In genomic region chr3:15744176-15744575, GRCh38 we compare ENCODE assay signal across 14 cellular contexts. TPM values are rescaled to one million over a fixed set of nuclear protein-coding genes. Genes with fewer than 3 reads are reported as not detected.
DNase-seq lines count a peak whose midpoint lies in the region; ATAC-seq and TF ChIP-seq lines count a peak whose summit lies in the region.
"Had no signal": no experiment of that assay in that cellular context is flagged by ENCODE, and none has a peak within 500 bp of the region (broad histone marks: within the 10 kb centered on the region; RNA-seq: fewer than 3 reads in every experiment).

No MANE protein-coding gene starts in this region.

- H3K4me3 ChIP-seq in GM23338 (no peak overlapping the region), hepatocyte (no peak overlapping the region), WERI-Rb-1 (ENCODE audit: low read depth, low read length) (no peak overlapping the region)

- H4K20me1 ChIP-seq in GM23338 (replicated peaks; ENCODE audit: insufficient read depth) (no peaks in the 10 kb centered on the region), hepatocyte (ENCODE audit: insufficient read depth, poor library complexity, severe bottlenecking) (no peaks in the 10 kb centered on the region)

- peak overlapping the region; percentile 36; the same call in 1 of the 2 replicates for H3K27ac ChIP-seq in GM23338 (ENCODE audit: low read depth)
- peak overlapping the region; percentile 60 for H3K27ac ChIP-seq in hepatocyte
- no peak overlapping the region for H3K27ac ChIP-seq in WERI-Rb-1
- H3K27ac ChIP-seq: C4-2B had no signal

- TF ChIP-seq CTCF in GM23338 (conservative IDR thresholded peaks at IDR 0.05; ENCODE audit: low read depth in 2 of 2): no peak
- TF ChIP-seq CTCF in hepatocyte (IDR thresholded peaks at IDR 0.05; ENCODE audit: poor library complexity): no peak
- TF ChIP-seq CTCF in WERI-Rb-1 (IDR thresholded peaks at IDR 0.05; ENCODE audit: low read depth, low read length): no peak

- H3K9me3 Mint-ChIP-seq in GM23338: peaks cover 48% of the 10 kb centered on the region

- H3K4me2 ChIP-seq in GM23338 (no peak overlapping the region), hepatocyte (no peak overlapping the region)

- 100% methylated on average over 6 of the region's 6 CpGs for WGBS in hepatocyte (ENCODE audit: low lambda C conversion rate, missing lambda C conversion rate)

- peaks cover 7% of the 10 kb centered on the region for H3K9me2 ChIP-seq in GM23338 (ENCODE audit: insufficient read depth)
- H3K9me2 ChIP-seq in hepatocyte (replicated peaks; ENCODE audit: insufficient read depth): no peaks in the 10 kb centered on the region

- H2AFZ ChIP-seq in GM23338 (no peak overlapping the region), hepatocyte (no peak overlapping the region)

- peaks cover 8% of the 10 kb centered on the region for H3K27me3 Mint-ChIP-seq in GM23338 (ENCODE audit: insufficient read depth, low read depth, poor library complexity)
- H3K27me3 Mint-ChIP-seq: CD4-positive, alpha-beta T cell had no signal

- peaks cover 10% of the 10 kb centered on the region for H3K9me3 ChIP-seq in hepatocyte (ENCODE audit: low read depth)
- peaks cover 3% of the 10 kb centered on the region for H3K9me3 ChIP-seq in WERI-Rb-1 (ENCODE audit: severe bottlenecking)

- DNase-seq in GM23338 (ENCODE audit: low spot score) (no peak), RPMI8226 (peak; percentile 16), hepatocyte (ENCODE audit: low spot score) (no peak), left lobe of liver (ENCODE audit: low spot score) (no peak), WERI-Rb-1 (no peak)
- no peak for DNase-seq in stimulated activated naive CD4-positive, alpha-beta T cell treated with Interleukin-2 at 50 U/mL for 16 hours (lab: John Stamatoyannopoulos, UW)
- DNase-seq: AML-193; Caco-2; CD4-positive, alpha-beta T cell; GOT3; H7; IMR-90 had no signal

- no peak overlapping the region for H3K27ac Mint-ChIP-seq in GM23338

- no peaks in the 10 kb centered on the region for H3F3A ChIP-seq in GM23338 (replicated peaks; ENCODE audit: low read depth)

- H3K4me3 Mint-ChIP-seq in GM23338: no peak overlapping the region
- H3K4me3 Mint-ChIP-seq: CD4-positive, alpha-beta T cell had no signal

- H3K79me2 ChIP-seq in GM23338 (replicated peaks; ENCODE audit: insufficient read depth) (peaks cover 27% of the 10 kb centered on the region), hepatocyte (peaks cover 2% of the 10 kb centered on the region)

- H3K36me3 ChIP-seq in GM23338 (ENCODE audit: insufficient read depth): peaks cover 8% of the 10 kb centered on the region; the same call in 1 of the 2 replicates
- H3K36me3 ChIP-seq in hepatocyte (replicated peaks; ENCODE audit: insufficient read depth, low read depth): no peaks in the 10 kb centered on the region
- H3K36me3 ChIP-seq in WERI-Rb-1: peaks cover 3% of the 10 kb centered on the region

- H3K4me1 ChIP-seq in GM23338 (ENCODE audit: insufficient read depth) (no peaks in the 10 kb centered on the region), hepatocyte (ENCODE audit: insufficient read depth) (no peaks in the 10 kb centered on the region)
- H3K4me1 ChIP-seq: Caco-2 had no signal

- H3K36me3 Mint-ChIP-seq in GM23338 (ENCODE audit: low read depth): peaks cover 87% of the 10 kb centered on the region

- H3K27me3 ChIP-seq in GM23338 (ENCODE audit: insufficient read depth) (no peaks in the 10 kb centered on the region), hepatocyte (no peaks in the 10 kb centered on the region), WERI-Rb-1 (ENCODE audit: insufficient read depth, low read depth, severe bottlenecking) (no peaks in the 10 kb centered on the region)

- no peak for ATAC-seq in GM23338
- ATAC-seq in left lobe of liver: no peak
- ATAC-seq: HCT116 had no signal

- no peaks in the 10 kb centered on the region for H3K4me1 Mint-ChIP-seq in GM23338

TF ChIP-seq in GM23338, 12 proteins besides CTCF, POLR2A, EP300 and RAD21 (continues in another document):
- TF ChIP-seq EZH2 (IDR thresholded peaks at IDR 0.05; ENCODE audit: low read depth, unreplicated experiment) (no peak), ETS1 (IDR thresholded peaks at IDR 0.05) (no peak), POLR2AphosphoS5 (IDR thresholded peaks at IDR 0.05; ENCODE audit: low read depth) (no peak), STAT1 (IDR thresholded peaks at IDR 0.05; ENCODE audit: unreplicated experiment) (no peak), CREB1 (CRISPR knock-in tag; IDR thresholded peaks at IDR 0.05; ENCODE audit: low read depth) (no peak), NANOG (IDR thresholded peaks at IDR 0.05; ENCODE audit: borderline replicate concordance) (no peak), ZNF114 (CRISPR knock-in tag; IDR thresholded peaks at IDR 0.05) (no peak), ZNF331 (CRISPR knock-in tag; IDR thresholded peaks at IDR 0.05; ENCODE audit: low read depth) (no peak), EZH2phosphoT487 (IDR thresholded peaks at IDR 0.05; ENCODE audit: unreplicated experiment) (no peak), JUNB (IDR thresholded peaks at IDR 0.05; ENCODE audit: unreplicated experiment) (no peak), ZNF462 (CRISPR knock-in tag; IDR thresholded peaks at IDR 0.05) (no peak)

RNA-seq across cellular contexts. Expression of gene ANKRD28, which starts 53.6 kb away (rescaled TPM):
- 61.3 and 63.7 TPM in 2 replicates for total RNA-seq in GM23338 (2014; rRNA removed; shearing (Covaris generic))
- polyA plus RNA-seq in GM23338 (2016; fragmentation: Nextera tagmentation; extraction: Ambion mirVana) (13.9 and 15.2 TPM in 2 replicates), hepatocyte (12.3 and 17.8 TPM in 2 replicates)
- total RNA-seq in hepatocyte (34.5 and 40.6 TPM in 2 replicates), left lobe of liver (27.2 TPM)
